14 cellular contexts compared by ENCODE assay signal in the genomic region with DNA sequence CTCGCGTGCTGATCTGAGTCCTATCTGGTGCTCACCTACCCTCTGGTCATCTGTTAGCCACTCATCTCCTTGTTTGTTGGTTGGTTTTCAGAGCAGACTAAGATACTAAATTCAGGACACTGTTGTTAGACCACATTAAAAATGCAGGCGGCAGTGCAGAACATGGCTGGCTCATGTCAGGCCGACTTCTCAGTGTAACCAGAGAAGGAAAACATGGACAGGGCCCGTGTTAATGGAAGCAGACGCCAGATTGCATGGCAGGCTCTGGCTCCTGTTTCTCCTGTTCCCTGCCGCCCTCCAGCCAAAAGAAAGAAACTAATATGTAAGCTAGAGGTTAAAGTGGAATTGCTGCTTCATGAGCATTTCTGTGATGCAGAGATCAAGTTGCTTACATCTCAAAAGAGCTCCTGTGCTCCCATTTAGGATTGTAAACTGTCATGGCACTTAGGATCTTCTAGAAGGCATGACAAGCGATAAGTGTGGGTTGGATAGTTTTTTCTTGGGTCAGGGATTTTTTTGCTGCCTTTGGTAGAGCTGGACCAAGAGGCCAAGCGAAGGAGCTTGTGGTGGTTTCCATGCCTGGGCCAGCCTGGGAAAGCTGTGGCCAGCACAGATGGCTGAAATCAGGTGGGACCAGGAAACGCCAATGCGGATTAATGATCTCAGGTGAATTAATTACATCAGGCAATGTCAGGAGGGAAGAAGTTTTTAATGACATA. TPM values are rescaled to one million over a fixed set of nuclear protein-coding genes. Genes with fewer than 3 reads are reported as not detected.
DNase-seq lines count a peak whose midpoint lies in the region; ATAC-seq, FAIRE-seq and TF ChIP-seq lines count a peak whose summit lies in the region.
"Had no signal": no experiment of that assay in that cellular context is flagged by ENCODE, and none has a peak within 500 bp of the region (broad histone marks: within the 10 kb centered on the region; RNA-seq: fewer than 3 reads in every experiment).

No MANE protein-coding gene starts in this region.

- ATAC-seq in GM23338 (no peak; the same call in 1 of the 3 replicates), WTC11 (no peak)
- ATAC-seq: activated naive CD8-positive, alpha-beta T cell treated with anti-CD3 and anti-CD28 coated beads, Interleukin-2, amount 50 U/mL, for 24 hours had no signal

- H2AFZ ChIP-seq in GM23338: 0 out of 2 replicates have a peak overlapping the region, but pooled peaks have one; percentile 63

- TF ChIP-seq EP300 in sigmoid colon (IDR thresholded peaks at IDR 0.05): no peak

- no peak for TF ChIP-seq POLR2A in sigmoid colon (IDR thresholded peaks at IDR 0.05)
- no peak for TF ChIP-seq POLR2A in prostate gland (IDR thresholded peaks at IDR 0.05)

- H4K20me1 ChIP-seq in GM23338 (replicated peaks; ENCODE audit: insufficient read depth): no peaks in the 10 kb centered on the region

- POLR2A ChIA-PET in WTC11 (lab: Charles Lee): interaction anchor here (0.5 to 0.7 kb wide), 2 partner anchors 25 to 167 kb away, joined by 3 to 4 read pairs; no protein-coding TSS in a partner anchor

- no peaks in the 10 kb centered on the region for H3K36me3 ChIP-seq in GM23338 (ENCODE audit: insufficient read depth)
- peaks cover 39% of the 10 kb centered on the region for H3K36me3 ChIP-seq in left ventricle myocardium inferior
- peaks cover 0 to 34% (median 21%) of the 10 kb centered on the region in 4 donors for H3K36me3 ChIP-seq in sigmoid colon
- peaks cover 0 to 8% of the 10 kb centered on the region in 2 donors for H3K36me3 ChIP-seq in prostate gland

- H3K27me3 ChIP-seq in GM23338 (ENCODE audit: insufficient read depth): no peaks in the 10 kb centered on the region
- H3K27me3 ChIP-seq in left ventricle myocardium inferior (ENCODE audit: low read depth): no peaks in the 10 kb centered on the region
- no peaks in the 10 kb centered on the region for H3K27me3 ChIP-seq in sigmoid colon
- no peaks in the 10 kb centered on the region for H3K27me3 ChIP-seq in prostate gland (replicated peaks; ENCODE audit: insufficient read depth)

- CTCF ChIA-PET in WTC11 (lab: Charles Lee): interaction anchor here (0.8 to 1.1 kb wide), 2 partner anchors 58 to 78 kb away, joined by 4 read pairs; no protein-coding TSS in a partner anchor

- no peak for FAIRE-seq in urothelium cell line (lab: Jason Lieb, UNC)
- FAIRE-seq: TTC549 had no signal

- WGBS in sigmoid colon, 2 donors: 92 to 94% methylated on average over 11 of the region's 11 CpGs
- WGBS in prostate gland: 75% methylated on average over 11 of the region's 11 CpGs

- H3K27ac Mint-ChIP-seq in GM23338 (peak overlapping the region; percentile 71), WTC11 (peak overlapping the region; percentile 73)
- H3K27ac Mint-ChIP-seq: activated naive CD8-positive, alpha-beta T cell treated with anti-CD3 and anti-CD28 coated beads, Interleukin-2, amount 50 U/mL, for 24 hours; B cell had no signal

- no peaks in the 10 kb centered on the region for H3K79me2 ChIP-seq in GM23338 (replicated peaks; ENCODE audit: insufficient read depth)

- H3K4me1 Mint-ChIP-seq in GM23338 (peaks cover 11% of the 10 kb centered on the region), WTC11 (peaks cover 14% of the 10 kb centered on the region)
- H3K4me1 Mint-ChIP-seq: B cell had no signal

- H3K4me2 ChIP-seq in GM23338: no peak overlapping the region; the same call in 1 of the 2 replicates
- H3K4me2 ChIP-seq: KMS-11 had no signal

- H3K36me3 Mint-ChIP-seq in GM23338 (ENCODE audit: low read depth): peaks cover 5% of the 10 kb centered on the region; the same call in 1 of the 3 replicates
- 0 out of 2 replicates have a peak, but pooled peaks cover 3% of the 10 kb centered on the region for H3K36me3 Mint-ChIP-seq in WTC11

- H3K9me3 Mint-ChIP-seq in GM23338: no peaks in the 10 kb centered on the region
- H3K9me3 Mint-ChIP-seq in WTC11: no peaks in the 10 kb centered on the region
- H3K9me3 Mint-ChIP-seq: activated naive CD8-positive, alpha-beta T cell treated with anti-CD3 and anti-CD28 coated beads, Interleukin-2, amount 50 U/mL, for 24 hours had no signal

- DNase-seq in GM23338 (ENCODE audit: low spot score): no peak
- no peak for DNase-seq in WTC11 (ENCODE audit: low spot score)
- no peak for DNase-seq in left ventricle myocardium inferior
- no peak for DNase-seq in sigmoid colon
- no peak for DNase-seq in urothelium cell line (ENCODE audit: low spot score)
- DNase-seq in anterior cingulate cortex (lab: John Stamatoyannopoulos, UW): no peak
- DNase-seq in amygdala (lab: John Stamatoyannopoulos, UW): no peak
- DNase-seq in prostate gland (ENCODE audit: low spot score): no peak
- DNase-seq: activated naive CD8-positive, alpha-beta T cell treated with anti-CD3 and anti-CD28 coated beads, Interleukin-2, amount 50 U/mL, for 24 hours; EL; NCI-H345 had no signal

- TF ChIP-seq CTCF in GM23338 (conservative IDR thresholded peaks at IDR 0.05; ENCODE audit: low read depth in 2 of 2) (no peak), WTC11 (IDR thresholded peaks at IDR 0.05) (no peak), left ventricle myocardium inferior (IDR thresholded peaks at IDR 0.05; ENCODE audit: borderline replicate concordance) (no peak), sigmoid colon (IDR thresholded peaks at IDR 0.05) (no peak), prostate gland (IDR thresholded peaks at IDR 0.05) (no peak)

- H3K9me3 ChIP-seq in left ventricle myocardium inferior (replicated peaks) (no peaks in the 10 kb centered on the region), sigmoid colon (no peaks in the 10 kb centered on the region), prostate gland (no peaks in the 10 kb centered on the region)

- H3K4me3 ChIP-seq in GM23338: no peak overlapping the region
- no peak overlapping the region for H3K4me3 ChIP-seq in left ventricle myocardium inferior
- no peak overlapping the region for H3K4me3 ChIP-seq in sigmoid colon
- H3K4me3 ChIP-seq in prostate gland: no peak overlapping the region

- no peaks in the 10 kb centered on the region for H3K9me2 ChIP-seq in GM23338 (ENCODE audit: insufficient read depth)

- H3K4me3 Mint-ChIP-seq in GM23338 (no peak overlapping the region), WTC11 (no peak overlapping the region)
- H3K4me3 Mint-ChIP-seq: activated naive CD8-positive, alpha-beta T cell treated with anti-CD3 and anti-CD28 coated beads, Interleukin-2, amount 50 U/mL, for 24 hours; B cell had no signal

- peaks cover 13% of the 10 kb centered on the region for H3K4me1 ChIP-seq in GM23338 (ENCODE audit: insufficient read depth)
- H3K4me1 ChIP-seq in left ventricle myocardium inferior: peaks cover 84% of the 10 kb centered on the region
- peaks cover 0 to 34% (median 32%) of the 10 kb centered on the region in 4 donors for H3K4me1 ChIP-seq in sigmoid colon
- no peaks in the 10 kb centered on the region for H3K4me1 ChIP-seq in prostate gland (replicated peaks)

- intact Hi-C loops in left ventricle myocardium inferior (cut with micrococcal nuclease) (no loop called here), sigmoid colon (cut with DNase I) (no loop called here), prostate gland (cut with DNase I) (no loop called here)

- H3F3A ChIP-seq in GM23338 (replicated peaks; ENCODE audit: low read depth): no peaks in the 10 kb centered on the region

- H3K27ac ChIP-seq in GM23338 (ENCODE audit: low read depth) (peak overlapping the region; percentile 78; the same call in 1 of the 2 replicates), left ventricle myocardium inferior (replicated peaks) (peak overlapping the region; percentile 59), sigmoid colon (peak overlapping the region; percentile 47 to 78 (median 73)), prostate gland (no peak overlapping the region)
- H3K27ac ChIP-seq: KMS-11 had no signal

- H3K27me3 Mint-ChIP-seq in GM23338 (ENCODE audit: insufficient read depth, low read depth, poor library complexity): peaks cover 3% of the 10 kb centered on the region
- H3K27me3 Mint-ChIP-seq in WTC11 (ENCODE audit: low read depth): no peaks in the 10 kb centered on the region
- H3K27me3 Mint-ChIP-seq: activated naive CD8-positive, alpha-beta T cell treated with anti-CD3 and anti-CD28 coated beads, Interleukin-2, amount 50 U/mL, for 24 hours; B cell had no signal

TF ChIP-seq in WTC11, 78 proteins besides CTCF, POLR2A, EP300 and RAD21 (continues in another document):
- TF ChIP-seq, protein P1, sequence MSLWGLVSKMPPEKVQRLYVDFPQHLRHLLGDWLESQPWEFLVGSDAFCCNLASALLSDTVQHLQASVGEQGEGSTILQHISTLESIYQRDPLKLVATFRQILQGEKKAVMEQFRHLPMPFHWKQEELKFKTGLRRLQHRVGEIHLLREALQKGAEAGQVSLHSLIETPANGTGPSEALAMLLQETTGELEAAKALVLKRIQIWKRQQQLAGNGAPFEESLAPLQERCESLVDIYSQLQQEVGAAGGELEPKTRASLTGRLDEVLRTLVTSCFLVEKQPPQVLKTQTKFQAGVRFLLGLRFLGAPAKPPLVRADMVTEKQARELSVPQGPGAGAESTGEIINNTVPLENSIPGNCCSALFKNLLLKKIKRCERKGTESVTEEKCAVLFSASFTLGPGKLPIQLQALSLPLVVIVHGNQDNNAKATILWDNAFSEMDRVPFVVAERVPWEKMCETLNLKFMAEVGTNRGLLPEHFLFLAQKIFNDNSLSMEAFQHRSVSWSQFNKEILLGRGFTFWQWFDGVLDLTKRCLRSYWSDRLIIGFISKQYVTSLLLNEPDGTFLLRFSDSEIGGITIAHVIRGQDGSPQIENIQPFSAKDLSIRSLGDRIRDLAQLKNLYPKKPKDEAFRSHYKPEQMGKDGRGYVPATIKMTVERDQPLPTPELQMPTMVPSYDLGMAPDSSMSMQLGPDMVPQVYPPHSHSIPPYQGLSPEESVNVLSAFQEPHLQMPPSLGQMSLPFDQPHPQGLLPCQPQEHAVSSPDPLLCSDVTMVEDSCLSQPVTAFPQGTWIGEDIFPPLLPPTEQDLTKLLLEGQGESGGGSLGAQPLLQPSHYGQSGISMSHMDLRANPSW (CRISPR knock-in tag; conservative IDR thresholded peaks at IDR 0.05; ENCODE audit: low read depth): no peak
- no peak for TF ChIP-seq HMGA2 (CRISPR knock-in tag; IDR thresholded peaks at IDR 0.05)
- TF ChIP-seq ESRRA (CRISPR knock-in tag; IDR thresholded peaks at IDR 0.05; ENCODE audit: borderline replicate concordance): no peak
- no peak for TF ChIP-seq ZNF121 (CRISPR knock-in tag; IDR thresholded peaks at IDR 0.05)

RNA-seq across cellular contexts. Expression of a gene that starts 56.1 kb away (rescaled TPM):
- total RNA-seq in GM23338 (2014; rRNA removed; shearing (Covaris generic)): 4.1 and 4.6 TPM in 2 replicates
- polyA plus RNA-seq in GM23338 (2016; fragmentation: Nextera tagmentation; extraction: Ambion mirVana): 2.1 and 5.2 TPM in 2 replicates
- 2.2 to 3.1 TPM (median 2.5 TPM) in 3 replicates for total RNA-seq in WTC11 (2021)
- total RNA-seq in left ventricle myocardium inferior: 36.3 TPM
- 10 to 100 TPM; 25.8 to 35.7 (median 33.5) TPM for total RNA-seq in sigmoid colon
- 10 to 100 TPM; 10.2 to 19.2 (median 15.1) TPM for polyA plus RNA-seq in sigmoid colon
- total RNA-seq in prostate gland: 10 to 100 TPM; 12.8 to 40.3 TPM

Comparison
In these comparisons a context has a peak if more than half of its experiments do, and no peak if none do; other contexts are left out.
1. H3K27ac ChIP-seq: peak in GM23338 (single experiment), left ventricle myocardium inferior (single experiment) and sigmoid colon (4 of 4); none in prostate gland (0 of 2).